In genomic region chr11:61534025-61534900, GRCh38 we compare ENCODE assay signal across 1 cellular context.
A peak's percentile ranks its signal among the peaks of the same experiment; 100 is the strongest.
TF ChIP-seq lines count a peak whose summit lies in the region.

No MANE protein-coding gene starts in this region.

TF ChIP-seq in HepG2, 621 proteins besides CTCF, POLR2A, EP300 and RAD21:
- TF ChIP-seq ZBTB7A (CRISPR knock-in tag; IDR thresholded peaks at IDR 0.05) (no peak), MNT (IDR thresholded peaks at IDR 0.05) (peak; percentile 80), BHLHE40 (IDR thresholded peaks at IDR 0.05; ENCODE audit: low read length) (peak; percentile 11; the same call in 1 of the 2 replicates)
TF ChIP-seq in HepG2: peak in this region for 2.
